Comparison of ENCODE assay signal across 19 cellular contexts in genomic region chr14:57610631-57611030, GRCh38.
DNase-seq lines count a peak whose midpoint lies in the region; ATAC-seq lines count a peak whose summit lies in the region.
"Had no signal": no experiment of that assay in that cellular context is flagged by ENCODE, and none has a peak within 500 bp of the region (broad histone marks: within the 10 kb centered on the region; RNA-seq: fewer than 3 reads in every experiment).

No MANE protein-coding gene starts in this region.

- H3K36me3 Mint-ChIP-seq in T-helper 2 cell treated with Interferon-gamma antibody and Interleukin-4, amounts not matched to agents 5 μg/mL and 100 μg/mL, for 36 hours (ENCODE audit: low read depth) = no peaks in the 10 kb centered on the region
- H3K36me3 Mint-ChIP-seq: CD4-positive, CD25-positive, alpha-beta regulatory T cell; CD8-positive, alpha-beta memory T cell had no signal

- H3K27me3 Mint-ChIP-seq in T-helper 2 cell treated with Interferon-gamma antibody and Interleukin-4, amounts not matched to agents 5 μg/mL and 100 μg/mL, for 36 hours (ENCODE audit: low read depth) = no peaks in the 10 kb centered on the region
- H3K27me3 Mint-ChIP-seq: B cell had no signal

- DNase-seq in NCI-H2171 treated with DMSO at 0.1 percent for 48 hours (lab: John Stamatoyannopoulos, UW) (peak; percentile 28), NCI-H2171 (lab: John Stamatoyannopoulos, UW) (no peak), DMS53 treated with DMSO at 0.1 percent for 48 hours (lab: John Stamatoyannopoulos, UW; ENCODE audit: unreplicated experiment) (peak; percentile 38), NCI-H524 treated with DMSO at 0.1 percent for 48 hours (lab: John Stamatoyannopoulos, UW) (peak; percentile 56), NK-92 (lab: John Stamatoyannopoulos, UW; ENCODE audit: unreplicated experiment) (no peak)
- DNase-seq in T-helper 2 cell treated with Interferon-gamma antibody and Interleukin-4, amounts not matched to agents 5 μg/mL and 100 μg/mL, for 36 hours (ENCODE audit: low spot score) = no peak
- DNase-seq: CD4-positive, CD25-positive, alpha-beta regulatory T cell; CD8-positive, alpha-beta memory T cell; COR-L47; DMS153; DND-41; EL; HCEC 1CT; HFFc6; KG1 had no signal

- H3K4me1 Mint-ChIP-seq in T-helper 2 cell treated with Interferon-gamma antibody and Interleukin-4, amounts not matched to agents 5 μg/mL and 100 μg/mL, for 36 hours (ENCODE audit: low read depth) = no peaks in the 10 kb centered on the region
- H3K4me1 Mint-ChIP-seq: B cell; CD4-positive, CD25-positive, alpha-beta regulatory T cell; CD8-positive, alpha-beta memory T cell; GM23338 had no signal

- no peak overlapping the region for H3K27ac Mint-ChIP-seq in T-helper 2 cell treated with Interferon-gamma antibody and Interleukin-4, amounts not matched to agents 5 μg/mL and 100 μg/mL, for 36 hours
- H3K27ac Mint-ChIP-seq: B cell; CD4-positive, CD25-positive, alpha-beta regulatory T cell; CD8-positive, alpha-beta memory T cell; GM23338; HFFc6 had no signal

- no peak overlapping the region for H3K4me3 Mint-ChIP-seq in T-helper 2 cell treated with Interferon-gamma antibody and Interleukin-4, amounts not matched to agents 5 μg/mL and 100 μg/mL, for 36 hours
- H3K4me3 Mint-ChIP-seq: B cell; CD4-positive, CD25-positive, alpha-beta regulatory T cell; CD8-positive, alpha-beta memory T cell; GM23338; HFFc6 had no signal

- no peak for ATAC-seq in HG03342 (IDR thresholded peaks at IDR 0.05; ENCODE audit: unreplicated experiment)
- ATAC-seq: GM12878, GM23338 had no signal

- peaks cover 9% of the 10 kb centered on the region for H3K9me3 Mint-ChIP-seq in T-helper 2 cell treated with Interferon-gamma antibody and Interleukin-4, amounts not matched to agents 5 μg/mL and 100 μg/mL, for 36 hours
- H3K9me3 Mint-ChIP-seq: GM23338 had no signal

Comparison
In these comparisons a context has a peak if more than half of its experiments do, and no peak if none do; other contexts are left out.
1. DNase-seq: peak in NCI-H2171 treated with DMSO at 0.1 percent for 48 hours (single experiment), DMS53 treated with DMSO at 0.1 percent for 48 hours (single experiment) and NCI-H524 treated with DMSO at 0.1 percent for 48 hours (single experiment); none in NCI-H2171 (single experiment), T-helper 2 cell treated with Interferon-gamma antibody and Interleukin-4, amounts not matched to agents 5 μg/mL and 100 μg/mL, for 36 hours (single experiment) and NK-92 (single experiment).